Comparison of ENCODE assay signal across 1 cellular context in the genomic region with DNA sequence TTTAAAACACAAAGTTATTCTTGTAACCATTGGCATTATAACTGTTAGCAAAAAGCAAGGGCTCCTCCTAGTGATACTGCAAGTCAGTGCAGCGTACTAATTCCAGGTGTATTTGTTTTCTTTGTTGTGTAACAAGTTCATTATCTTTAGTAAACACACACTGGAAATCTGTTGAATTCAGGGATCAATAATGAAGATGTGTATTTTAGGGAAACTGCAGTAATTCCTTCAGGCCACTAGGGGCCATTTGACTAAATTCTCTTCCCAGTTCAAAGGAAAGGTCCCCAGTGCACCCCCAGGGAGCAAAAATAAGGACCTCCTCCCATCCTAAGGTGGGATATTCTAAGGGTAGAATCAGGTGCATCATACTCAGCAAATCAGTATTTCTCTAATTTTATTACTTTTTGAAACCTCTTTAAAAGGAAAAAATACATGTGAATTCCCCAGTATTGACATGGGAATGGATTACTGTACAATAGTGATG.
TF ChIP-seq lines count a peak whose summit lies in the region.

No MANE protein-coding gene starts in this region.

TF ChIP-seq in K562, 482 proteins besides CTCF, POLR2A, EP300 and RAD21 (continued from another document):
- TF ChIP-seq, protein P1, sequence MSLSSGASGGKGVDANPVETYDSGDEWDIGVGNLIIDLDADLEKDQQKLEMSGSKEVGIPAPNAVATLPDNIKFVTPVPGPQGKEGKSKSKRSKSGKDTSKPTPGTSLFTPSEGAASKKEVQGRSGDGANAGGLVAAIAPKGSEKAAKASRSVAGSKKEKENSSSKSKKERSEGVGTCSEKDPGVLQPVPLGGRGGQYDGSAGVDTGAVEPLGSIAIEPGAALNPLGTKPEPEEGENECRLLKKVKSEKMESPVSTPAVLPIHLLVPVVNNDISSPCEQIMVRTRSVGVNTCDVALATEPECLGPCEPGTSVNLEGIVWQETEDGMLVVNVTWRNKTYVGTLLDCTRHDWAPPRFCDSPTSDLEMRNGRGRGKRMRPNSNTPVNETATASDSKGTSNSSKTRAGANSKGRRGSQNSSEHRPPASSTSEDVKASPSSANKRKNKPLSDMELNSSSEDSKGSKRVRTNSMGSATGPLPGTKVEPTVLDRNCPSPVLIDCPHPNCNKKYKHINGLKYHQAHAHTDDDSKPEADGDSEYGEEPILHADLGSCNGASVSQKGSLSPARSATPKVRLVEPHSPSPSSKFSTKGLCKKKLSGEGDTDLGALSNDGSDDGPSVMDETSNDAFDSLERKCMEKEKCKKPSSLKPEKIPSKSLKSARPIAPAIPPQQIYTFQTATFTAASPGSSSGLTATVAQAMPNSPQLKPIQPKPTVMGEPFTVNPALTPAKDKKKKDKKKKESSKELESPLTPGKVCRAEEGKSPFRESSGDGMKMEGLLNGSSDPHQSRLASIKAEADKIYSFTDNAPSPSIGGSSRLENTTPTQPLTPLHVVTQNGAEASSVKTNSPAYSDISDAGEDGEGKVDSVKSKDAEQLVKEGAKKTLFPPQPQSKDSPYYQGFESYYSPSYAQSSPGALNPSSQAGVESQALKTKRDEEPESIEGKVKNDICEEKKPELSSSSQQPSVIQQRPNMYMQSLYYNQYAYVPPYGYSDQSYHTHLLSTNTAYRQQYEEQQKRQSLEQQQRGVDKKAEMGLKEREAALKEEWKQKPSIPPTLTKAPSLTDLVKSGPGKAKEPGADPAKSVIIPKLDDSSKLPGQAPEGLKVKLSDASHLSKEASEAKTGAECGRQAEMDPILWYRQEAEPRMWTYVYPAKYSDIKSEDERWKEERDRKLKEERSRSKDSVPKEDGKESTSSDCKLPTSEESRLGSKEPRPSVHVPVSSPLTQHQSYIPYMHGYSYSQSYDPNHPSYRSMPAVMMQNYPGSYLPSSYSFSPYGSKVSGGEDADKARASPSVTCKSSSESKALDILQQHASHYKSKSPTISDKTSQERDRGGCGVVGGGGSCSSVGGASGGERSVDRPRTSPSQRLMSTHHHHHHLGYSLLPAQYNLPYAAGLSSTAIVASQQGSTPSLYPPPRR (CRISPR knock-in tag; IDR thresholded peaks at IDR 0.05; ENCODE audit: borderline replicate concordance): no peak
- no peak for TF ChIP-seq RBFOX2 (IDR thresholded peaks at IDR 0.05; ENCODE audit: low read depth, low read length)
- TF ChIP-seq CREB1 (IDR thresholded peaks at IDR 0.05): no peak
- no peak for TF ChIP-seq CREB1 (CRISPR knock-in tag; IDR thresholded peaks at IDR 0.05)
- 0 out of 2 replicates have a peak, but pooled peaks have one; percentile 17 for TF ChIP-seq CC2D1A (IDR thresholded peaks at IDR 0.05)
- TF ChIP-seq PCBP1 (IDR thresholded peaks at IDR 0.05; ENCODE audit: low read depth, low read length, poor library complexity, severe bottlenecking): no peak
- TF ChIP-seq HMGN3 (IDR thresholded peaks at IDR 0.05; ENCODE audit: borderline replicate concordance, extremely low read depth, insufficient read length, low read depth, low read length): no peak
- peak; percentile 68; the same call in 1 of the 2 replicates for TF ChIP-seq SOX6 (IDR thresholded peaks at IDR 0.05)
- TF ChIP-seq ZNF253 (CRISPR knock-in tag; conservative IDR thresholded peaks at IDR 0.05): no peak
- no peak for TF ChIP-seq PHF8 (IDR thresholded peaks at IDR 0.05; ENCODE audit: borderline replicate concordance, low read length)
- TF ChIP-seq ZNF384 (IDR thresholded peaks at IDR 0.05; ENCODE audit: low read depth, low read length): no peak
- no peak for TF ChIP-seq CBX2 (IDR thresholded peaks at IDR 0.05; ENCODE audit: insufficient read depth, low read length, poor library complexity, severe bottlenecking)
- no peak for TF ChIP-seq NFATC3 (IDR thresholded peaks at IDR 0.05)
- no peak for TF ChIP-seq ZNF23 (CRISPR knock-in tag; IDR thresholded peaks at IDR 0.05)
- TF ChIP-seq MAFG (tag; conservative IDR thresholded peaks at IDR 0.05): no peak
- TF ChIP-seq, protein P2, sequence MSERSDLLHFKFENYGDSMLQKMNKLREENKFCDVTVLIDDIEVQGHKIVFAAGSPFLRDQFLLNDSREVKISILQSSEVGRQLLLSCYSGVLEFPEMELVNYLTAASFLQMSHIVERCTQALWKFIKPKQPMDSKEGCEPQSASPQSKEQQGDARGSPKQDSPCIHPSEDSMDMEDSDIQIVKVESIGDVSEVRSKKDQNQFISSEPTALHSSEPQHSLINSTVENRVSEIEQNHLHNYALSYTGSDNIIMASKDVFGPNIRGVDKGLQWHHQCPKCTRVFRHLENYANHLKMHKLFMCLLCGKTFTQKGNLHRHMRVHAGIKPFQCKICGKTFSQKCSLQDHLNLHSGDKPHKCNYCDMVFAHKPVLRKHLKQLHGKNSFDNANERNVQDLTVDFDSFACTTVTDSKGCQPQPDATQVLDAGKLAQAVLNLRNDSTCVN (CRISPR knock-in tag; IDR thresholded peaks at IDR 0.05): no peak
- no peak for TF ChIP-seq TEAD2 (tag; IDR thresholded peaks at IDR 0.05)
- no peak for TF ChIP-seq RB1 (IDR thresholded peaks at IDR 0.05; ENCODE audit: low read depth)
- no peak for TF ChIP-seq NR0B1 (IDR thresholded peaks at IDR 0.05; ENCODE audit: partially characterized antibody)
- no peak for TF ChIP-seq TSHZ1 (CRISPR knock-in tag; IDR thresholded peaks at IDR 0.05)
- TF ChIP-seq PRPF4 (IDR thresholded peaks at IDR 0.05; ENCODE audit: insufficient read depth, low read depth, low read length, poor library complexity, severe bottlenecking): no peak
- peak; percentile 53 for TF ChIP-seq CBFA2T3 (IDR thresholded peaks at IDR 0.05)
- TF ChIP-seq CEBPG (CRISPR knock-in tag; IDR thresholded peaks at IDR 0.05): no peak
- TF ChIP-seq CEBPG (tag; conservative IDR thresholded peaks at IDR 0.05 in 1 of 2, IDR thresholded peaks at IDR 0.05 in 1 of 2): peak in 1 of 2 experiments; percentile 45; a peak in 1 of 4 replicates
- TF ChIP-seq, protein P3, sequence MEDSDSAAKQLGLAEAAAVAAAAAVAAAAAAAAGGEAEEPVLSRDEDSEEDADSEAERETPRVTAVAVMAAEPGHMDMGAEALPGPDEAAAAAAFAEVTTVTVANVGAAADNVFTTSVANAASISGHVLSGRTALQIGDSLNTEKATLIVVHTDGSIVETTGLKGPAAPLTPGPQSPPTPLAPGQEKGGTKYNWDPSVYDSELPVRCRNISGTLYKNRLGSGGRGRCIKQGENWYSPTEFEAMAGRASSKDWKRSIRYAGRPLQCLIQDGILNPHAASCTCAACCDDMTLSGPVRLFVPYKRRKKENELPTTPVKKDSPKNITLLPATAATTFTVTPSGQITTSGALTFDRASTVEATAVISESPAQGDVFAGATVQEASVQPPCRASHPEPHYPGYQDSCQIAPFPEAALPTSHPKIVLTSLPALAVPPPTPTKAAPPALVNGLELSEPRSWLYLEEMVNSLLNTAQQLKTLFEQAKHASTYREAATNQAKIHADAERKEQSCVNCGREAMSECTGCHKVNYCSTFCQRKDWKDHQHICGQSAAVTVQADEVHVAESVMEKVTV (CRISPR knock-in tag; IDR thresholded peaks at IDR 0.05): peak; percentile 56
- TF ChIP-seq HDAC6 (IDR thresholded peaks at IDR 0.05; ENCODE audit: low read depth, low read length): no peak
- 0 out of 2 replicates have a peak, but pooled peaks have one; percentile 21 for TF ChIP-seq CTBP1 (IDR thresholded peaks at IDR 0.05; ENCODE audit: borderline replicate concordance)
- TF ChIP-seq CSDE1 (IDR thresholded peaks at IDR 0.05): no peak
- no peak for TF ChIP-seq FOXK1 (CRISPR knock-in tag; IDR thresholded peaks at IDR 0.05; ENCODE audit: borderline replicate concordance)
- no peak for TF ChIP-seq ZNF316 (IDR thresholded peaks at IDR 0.05)
- no peak for TF ChIP-seq BRD4 (IDR thresholded peaks at IDR 0.05)
- TF ChIP-seq ZNF24 (IDR thresholded peaks at IDR 0.05): peak; percentile 23; the same call in 1 of the 2 replicates
- TF ChIP-seq TFAP4 (CRISPR knock-in tag; IDR thresholded peaks at IDR 0.05; ENCODE audit: borderline replicate concordance): no peak
- TF ChIP-seq SMAD1 (IDR thresholded peaks at IDR 0.05; ENCODE audit: low read depth, low read length, partially characterized antibody): no peak
- no peak for TF ChIP-seq EWSR1 (IDR thresholded peaks at IDR 0.05; ENCODE audit: borderline replicate concordance, low read depth, partially characterized antibody)
- TF ChIP-seq ZC3H8 (IDR thresholded peaks at IDR 0.05): no peak
- TF ChIP-seq, protein P4, sequence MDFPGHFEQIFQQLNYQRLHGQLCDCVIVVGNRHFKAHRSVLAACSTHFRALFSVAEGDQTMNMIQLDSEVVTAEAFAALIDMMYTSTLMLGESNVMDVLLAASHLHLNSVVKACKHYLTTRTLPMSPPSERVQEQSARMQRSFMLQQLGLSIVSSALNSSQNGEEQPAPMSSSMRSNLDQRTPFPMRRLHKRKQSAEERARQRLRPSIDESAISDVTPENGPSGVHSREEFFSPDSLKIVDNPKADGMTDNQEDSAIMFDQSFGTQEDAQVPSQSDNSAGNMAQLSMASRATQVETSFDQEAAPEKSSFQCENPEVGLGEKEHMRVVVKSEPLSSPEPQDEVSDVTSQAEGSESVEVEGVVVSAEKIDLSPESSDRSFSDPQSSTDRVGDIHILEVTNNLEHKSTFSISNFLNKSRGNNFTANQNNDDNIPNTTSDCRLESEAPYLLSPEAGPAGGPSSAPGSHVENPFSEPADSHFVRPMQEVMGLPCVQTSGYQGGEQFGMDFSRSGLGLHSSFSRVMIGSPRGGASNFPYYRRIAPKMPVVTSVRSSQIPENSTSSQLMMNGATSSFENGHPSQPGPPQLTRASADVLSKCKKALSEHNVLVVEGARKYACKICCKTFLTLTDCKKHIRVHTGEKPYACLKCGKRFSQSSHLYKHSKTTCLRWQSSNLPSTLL (IDR thresholded peaks at IDR 0.05): no peak
- TF ChIP-seq SNRNP70 (optimal IDR thresholded peaks at IDR 0.05; ENCODE audit: low read depth, low read length): no peak
